In genomic region chr4:162502109-162502508, GRCh38 we compare ENCODE assay signal across 3 cellular contexts.
"Had no signal": no experiment of that assay in that cellular context is flagged by ENCODE, and none has a peak within 500 bp of the region (broad histone marks: within the 10 kb centered on the region; RNA-seq: fewer than 3 reads in every experiment).

No MANE protein-coding gene starts in this region.

- DNase-seq: GDM1, GF-D8 had no signal

- H3K4me3 ChIP-seq: GM12878 had no signal
